ENCODE assay signal across 22 cellular contexts in genomic region chr18:78566720-78567119, GRCh38.
"Had no signal": no experiment of that assay in that cellular context is flagged by ENCODE, and none has a peak within 500 bp of the region (broad histone marks: within the 10 kb centered on the region; RNA-seq: fewer than 3 reads in every experiment).

No MANE protein-coding gene starts in this region.

- ATAC-seq: effector memory CD8-positive, alpha-beta T cell; esophagus mucosa; gastrocnemius medialis; heart right ventricle; left cardiac atrium; left lung; left ventricle myocardium superior; lower lobe of right lung; mucosa of descending colon had no signal

- H3K36me3 ChIP-seq: colonic mucosa, esophagus squamous epithelium, gastrocnemius medialis, heart right ventricle, left lung, lower lobe of right lung had no signal

- H3K4me1 ChIP-seq: colonic mucosa, esophagus squamous epithelium, gastrocnemius medialis, heart right ventricle, left lung, lower lobe of right lung had no signal

- DNase-seq: colonic mucosa; cortex of kidney; effector CD8-positive, alpha-beta T cell; effector memory CD8-positive, alpha-beta T cell; endodermal cell; erythroblast; esophagus squamous epithelium; foreskin fibroblast; foreskin melanocyte; gastrocnemius medialis; glutamatergic neuron; head of caudate nucleus; heart right ventricle; hippocampal formation; left cardiac atrium; left lung; left ventricle myocardium superior; lower lobe of right lung; mesenchymal stem cell; mucosa of descending colon had no signal

- H3K27me3 ChIP-seq: colonic mucosa, gastrocnemius medialis had no signal

- H3K4me3 ChIP-seq: colonic mucosa, esophagus squamous epithelium, gastrocnemius medialis, heart right ventricle, left lung, lower lobe of right lung, mucosa of descending colon had no signal

- H3K27ac ChIP-seq: colonic mucosa, epithelial cell of prostate, esophagus squamous epithelium, gastrocnemius medialis, heart right ventricle, left lung, lower lobe of right lung had no signal

- H3K9me3 ChIP-seq: colonic mucosa, esophagus squamous epithelium, gastrocnemius medialis, lower lobe of right lung had no signal
